ENCODE assay signal across 24 cellular contexts in the genomic region with DNA sequence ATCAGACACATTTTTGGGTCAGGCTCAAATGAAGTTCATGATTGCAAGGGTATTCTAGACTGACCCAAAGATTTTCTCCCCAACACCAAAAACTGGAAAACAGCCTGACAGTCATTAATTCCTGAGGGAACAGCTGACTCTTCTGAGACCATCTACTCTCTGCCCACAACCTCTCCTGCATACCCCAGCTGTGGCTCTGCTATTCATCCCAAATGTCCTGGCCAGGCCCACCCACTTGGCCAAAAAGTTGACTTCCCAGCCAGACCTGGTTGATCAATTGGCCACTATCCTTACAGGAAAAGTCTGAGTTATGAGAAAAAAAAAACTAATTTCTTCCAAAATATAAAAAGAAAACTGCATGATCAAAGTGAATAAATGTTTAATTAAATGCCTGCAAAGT.
"Had no signal": no experiment of that assay in that cellular context is flagged by ENCODE, and none has a peak within 500 bp of the region (broad histone marks: within the 10 kb centered on the region; RNA-seq: fewer than 3 reads in every experiment).

No MANE protein-coding gene starts in this region.

- H3K4me1 ChIP-seq: prostate gland had no signal

- H3K27ac Mint-ChIP-seq: activated CD4-positive, alpha-beta T cell treated with anti-CD3 and anti-CD28 coated beads, Interleukin-2, amount 10 ng/mL, durations not matched to agents 24 days and 14 days; activated naive CD4-positive, alpha-beta T cell treated with anti-CD3 and anti-CD28 coated beads for 36 hours; activated T-cell treated with anti-CD3 and anti-CD28 coated beads, Interleukin-2, amount 50 U/mL, for 72 hours; effector memory CD8-positive, alpha-beta T cell; stimulated activated naive CD8-positive, alpha-beta T cell treated with anti-CD3 and anti-CD28 coated beads, Interleukin-15, Interleukin-2, amounts not matched to agents 100 ng/mL and 50 ng/mL, for 24 hours had no signal

- DNase-seq: activated CD4-positive, alpha-beta T cell treated with anti-CD3 and anti-CD28 coated beads, Interleukin-2, amount 10 ng/mL, durations not matched to agents 24 days and 14 days; activated CD4-positive, CD25-positive, alpha-beta regulatory T cell; activated effector memory CD4-positive, alpha-beta T cell treated with Interleukin-2 at 50 U/mL for 16 hours; activated naive CD4-positive, alpha-beta T cell treated with anti-CD3 and anti-CD28 coated beads for 36 hours; activated T-cell treated with anti-CD3 and anti-CD28 coated beads, Interleukin-2, amount 50 U/mL, for 72 hours; brain microvascular endothelial cell; dorsolateral prefrontal cortex; effector memory CD8-positive, alpha-beta T cell; hippocampal formation; kidney glomerular epithelial cell; left lung; natural killer cell; ovary; stimulated activated CD4-positive, alpha-beta T cell treated with anti-CD3 and anti-CD28 coated beads, Interleukin-12 subunit alpha, Interleukin-12 subunit beta, amount 100 ng/mL, for 4 hours; stimulated activated CD4-positive, alpha-beta T cell treated with anti-CD3 and anti-CD28 coated beads, Interleukin-4, amount 100 ng/mL, for 4 hours; substantia nigra; T1000; tibial artery had no signal

- H3K9me3 Mint-ChIP-seq: activated CD4-positive, alpha-beta T cell treated with anti-CD3 and anti-CD28 coated beads, Interleukin-2, amount 10 ng/mL, durations not matched to agents 24 days and 14 days; activated T-cell treated with anti-CD3 and anti-CD28 coated beads, Interleukin-2, amount 50 U/mL, for 72 hours; central memory CD8-positive, alpha-beta T cell; effector memory CD8-positive, alpha-beta T cell; natural killer cell; stimulated activated naive CD8-positive, alpha-beta T cell treated with anti-CD3 and anti-CD28 coated beads, Interleukin-15, Interleukin-2, amounts not matched to agents 100 ng/mL and 50 ng/mL, for 24 hours had no signal

- H3K27ac ChIP-seq: ascending aorta, brain microvascular endothelial cell, dorsolateral prefrontal cortex, left lung, ovary, prostate gland, tibial artery had no signal

- H3K27me3 ChIP-seq: ascending aorta, brain microvascular endothelial cell, dorsolateral prefrontal cortex, left lung, ovary, tibial artery had no signal

- H3K36me3 ChIP-seq: ascending aorta, brain microvascular endothelial cell, left lung, ovary, prostate gland, tibial artery had no signal

- H3K9me3 ChIP-seq: ascending aorta, left lung, ovary, prostate gland, tibial artery had no signal

- H3K4me3 ChIP-seq: ascending aorta, dorsolateral prefrontal cortex, left lung, lung, ovary, prostate gland, tibial artery had no signal

- H3K27me3 Mint-ChIP-seq: activated CD4-positive, alpha-beta T cell treated with anti-CD3 and anti-CD28 coated beads, Interleukin-2, amount 10 ng/mL, durations not matched to agents 24 days and 14 days; central memory CD8-positive, alpha-beta T cell; effector memory CD8-positive, alpha-beta T cell; stimulated activated naive CD8-positive, alpha-beta T cell treated with anti-CD3 and anti-CD28 coated beads, Interleukin-15, Interleukin-2, amounts not matched to agents 100 ng/mL and 50 ng/mL, for 24 hours had no signal

- H3K4me3 Mint-ChIP-seq: activated CD4-positive, alpha-beta T cell treated with anti-CD3 and anti-CD28 coated beads, Interleukin-2, amount 10 ng/mL, durations not matched to agents 24 days and 14 days; activated naive CD4-positive, alpha-beta T cell treated with anti-CD3 and anti-CD28 coated beads for 36 hours; activated T-cell treated with anti-CD3 and anti-CD28 coated beads, Interleukin-2, amount 50 U/mL, for 72 hours; central memory CD8-positive, alpha-beta T cell; effector memory CD8-positive, alpha-beta T cell; stimulated activated naive CD8-positive, alpha-beta T cell treated with anti-CD3 and anti-CD28 coated beads, Interleukin-15, Interleukin-2, amounts not matched to agents 100 ng/mL and 50 ng/mL, for 24 hours had no signal

- H3K36me3 Mint-ChIP-seq: natural killer cell had no signal

- ATAC-seq: activated T-cell treated with anti-CD3 and anti-CD28 coated beads, Interleukin-2, amount 50 U/mL, for 72 hours; effector memory CD8-positive, alpha-beta T cell; esophagus mucosa; left lung; natural killer cell had no signal
